1 cellular context compared by ENCODE assay signal in the genomic region with DNA sequence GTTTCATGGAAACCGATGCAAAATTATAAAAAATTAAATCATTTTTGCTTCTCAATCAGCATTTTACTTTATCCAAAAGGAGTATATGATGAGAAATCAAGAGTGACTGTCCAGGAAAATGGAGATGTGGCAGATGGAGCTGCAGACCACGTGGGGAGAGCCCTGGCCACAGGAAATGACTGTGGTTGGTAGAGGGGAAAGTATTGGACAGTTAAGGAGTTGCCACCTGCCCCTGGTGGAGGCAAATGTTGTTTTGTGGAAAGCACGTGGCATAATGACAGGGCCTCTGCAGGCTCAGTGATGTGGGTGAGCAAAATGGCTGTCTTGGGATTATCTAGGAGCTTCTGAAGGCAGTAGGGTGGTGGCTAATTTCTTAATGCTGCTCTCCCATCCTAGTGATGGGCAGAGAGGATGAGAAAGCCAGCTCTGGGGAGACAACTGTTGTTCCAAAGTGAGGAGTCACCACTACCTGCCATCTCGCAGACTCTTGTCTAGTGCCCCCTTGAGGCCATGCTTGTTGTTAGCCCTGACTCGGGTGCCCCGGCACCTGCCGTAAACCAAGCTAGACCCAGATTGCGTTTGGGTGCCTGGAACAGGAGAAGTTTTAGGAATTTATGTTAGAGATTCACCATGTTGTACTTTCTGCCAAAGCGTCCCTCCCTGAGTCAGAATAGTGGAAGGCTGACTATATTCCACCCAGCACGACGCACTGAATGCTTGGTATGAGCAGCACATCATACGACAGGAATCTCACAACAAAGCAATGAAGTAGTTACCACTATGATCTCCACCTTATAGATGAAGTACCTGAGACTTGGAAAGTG.
TF ChIP-seq lines count a peak whose summit lies in the region.

No MANE protein-coding gene starts in this region.

TF ChIP-seq in HepG2, 621 proteins besides CTCF, POLR2A, EP300 and RAD21 (continued from another document):
- TF ChIP-seq, protein P1, sequence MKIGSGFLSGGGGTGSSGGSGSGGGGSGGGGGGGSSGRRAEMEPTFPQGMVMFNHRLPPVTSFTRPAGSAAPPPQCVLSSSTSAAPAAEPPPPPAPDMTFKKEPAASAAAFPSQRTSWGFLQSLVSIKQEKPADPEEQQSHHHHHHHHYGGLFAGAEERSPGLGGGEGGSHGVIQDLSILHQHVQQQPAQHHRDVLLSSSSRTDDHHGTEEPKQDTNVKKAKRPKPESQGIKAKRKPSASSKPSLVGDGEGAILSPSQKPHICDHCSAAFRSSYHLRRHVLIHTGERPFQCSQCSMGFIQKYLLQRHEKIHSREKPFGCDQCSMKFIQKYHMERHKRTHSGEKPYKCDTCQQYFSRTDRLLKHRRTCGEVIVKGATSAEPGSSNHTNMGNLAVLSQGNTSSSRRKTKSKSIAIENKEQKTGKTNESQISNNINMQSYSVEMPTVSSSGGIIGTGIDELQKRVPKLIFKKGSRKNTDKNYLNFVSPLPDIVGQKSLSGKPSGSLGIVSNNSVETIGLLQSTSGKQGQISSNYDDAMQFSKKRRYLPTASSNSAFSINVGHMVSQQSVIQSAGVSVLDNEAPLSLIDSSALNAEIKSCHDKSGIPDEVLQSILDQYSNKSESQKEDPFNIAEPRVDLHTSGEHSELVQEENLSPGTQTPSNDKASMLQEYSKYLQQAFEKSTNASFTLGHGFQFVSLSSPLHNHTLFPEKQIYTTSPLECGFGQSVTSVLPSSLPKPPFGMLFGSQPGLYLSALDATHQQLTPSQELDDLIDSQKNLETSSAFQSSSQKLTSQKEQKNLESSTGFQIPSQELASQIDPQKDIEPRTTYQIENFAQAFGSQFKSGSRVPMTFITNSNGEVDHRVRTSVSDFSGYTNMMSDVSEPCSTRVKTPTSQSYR (CRISPR knock-in tag; IDR thresholded peaks at IDR 0.05; ENCODE audit: borderline replicate concordance) = no peak
- TF ChIP-seq POGZ (CRISPR knock-in tag; IDR thresholded peaks at IDR 0.05) = no peak
